8 cellular contexts compared by ENCODE assay signal in the genomic region with DNA sequence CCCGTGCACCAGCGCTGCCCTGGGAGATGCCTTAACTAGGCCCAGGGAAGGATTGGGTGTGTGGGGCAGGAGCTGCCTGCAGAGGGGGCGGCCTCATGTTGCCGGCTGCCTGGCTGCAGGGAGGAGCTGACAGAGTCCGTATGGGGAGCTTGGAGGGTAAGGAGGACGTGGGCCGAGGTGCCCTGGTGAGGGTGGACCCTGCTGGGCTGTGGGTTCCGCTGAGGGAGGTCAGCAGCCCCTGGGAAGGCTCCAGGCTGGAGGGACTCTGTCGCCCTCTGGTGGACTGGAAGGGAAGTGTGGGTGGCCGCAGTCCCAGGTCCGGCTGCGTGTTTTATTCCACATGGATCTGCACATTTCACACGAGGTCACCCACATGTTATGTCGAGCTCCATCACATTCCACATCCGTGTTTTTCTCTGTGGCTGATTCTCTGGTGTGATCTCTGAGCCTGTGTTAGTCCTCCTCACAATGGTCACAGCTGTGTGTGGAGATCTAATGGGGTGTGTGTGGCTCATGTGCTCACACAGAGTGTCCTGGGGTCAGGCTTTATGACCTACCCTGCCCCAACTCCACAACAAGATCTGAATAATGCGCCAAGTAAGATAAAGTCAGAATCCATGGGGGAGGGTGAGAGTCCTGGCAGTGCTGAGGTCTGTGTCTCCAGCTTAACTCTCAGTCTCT. TPM values are rescaled to one million over a fixed set of nuclear protein-coding genes. Genes with fewer than 3 reads are reported as not detected.
A peak's percentile ranks its signal among the peaks of the same experiment; 100 is the strongest.
DNase-seq lines count a peak whose midpoint lies in the region; ATAC-seq, FAIRE-seq and TF ChIP-seq lines count a peak whose summit lies in the region.

No MANE protein-coding gene starts in this region.

- CTCF ChIA-PET in AG04450 (lab: Charles Lee) (interaction anchor here (0.5 to 1.9 kb wide), 11 partner anchors 11 to 997 kb away, joined by 3 to 12 read pairs (median 4); no protein-coding TSS in a partner anchor), K562 (lab: Yijun Ruan, JAX; ENCODE audit: low intra/inter-chr PET ratio) (interaction anchor here (0.5 to 1.4 kb wide), 3 partner anchors 16 to 146 kb away, joined by 3 to 6 read pairs (median 4); no protein-coding TSS in a partner anchor)

- TF ChIP-seq CTCF in AG04450 (IDR thresholded peaks at IDR 0.05; ENCODE audit: low read depth, low read length) (peak; percentile 83), GM12875 (IDR thresholded peaks at IDR 0.05; ENCODE audit: borderline replicate concordance, insufficient read depth, low read depth, low read length) (peak; percentile 98), K562 (IDR thresholded peaks at IDR 0.05 in 2 of 3, conservative IDR thresholded peaks at IDR 0.05 in 1 of 3; ENCODE audit: insufficient read depth in 2 of 3, low read depth in 1 of 3, low read length in 3 of 3) (peak; percentile 81 to 92 (median 84)), left lung (IDR thresholded peaks at IDR 0.05) (peak; percentile 92 to 93)

- TF ChIP-seq RAD21 in K562 (CRISPR knock-in tag; conservative IDR thresholded peaks at IDR 0.05 in 1 of 2, IDR thresholded peaks at IDR 0.05 in 1 of 2) = peak; percentile 17 to 66; a peak in 2 of 4 replicates

- no peak overlapping the region for H3K9ac ChIP-seq in K562 (ENCODE audit: insufficient read depth in 1 of 2, low read depth in 2 of 2, low read length in 2 of 2)

- H3K79me2 ChIP-seq in K562 (ENCODE audit: control insufficient read depth, insufficient read depth, low read length) = no peaks in the 10 kb centered on the region

- H3K27me3 ChIP-seq in AG04450 (ENCODE audit: control insufficient read depth, insufficient read depth, low read length) (peaks cover 4% of the 10 kb centered on the region), K562 (ENCODE audit: control insufficient read depth in 2 of 2, insufficient read depth in 2 of 2, low read length in 2 of 2) (peaks cover 0 to 4% of the 10 kb centered on the region in 2 experiments; a peak in 1 of 5 replicates), left lung (peaks cover 0 to 37% of the 10 kb centered on the region in 2 donors)

- peak; percentile 32 for FAIRE-seq in K562 (lab: Jason Lieb, UNC)

- no peak overlapping the region for H3K4me2 ChIP-seq in K562 (ENCODE audit: insufficient read depth, low read length)

- peak; percentile 95 for ATAC-seq in K562
- ATAC-seq in left lung = peak; percentile 80
- ATAC-seq in GM18858 (IDR thresholded peaks at IDR 0.05; ENCODE audit: unreplicated experiment) = no peak

- no peak for TF ChIP-seq EP300 in K562 (IDR thresholded peaks at IDR 0.05; ENCODE audit: low read length)

- no peaks in the 10 kb centered on the region for H3K9me1 ChIP-seq in K562 (ENCODE audit: control insufficient read depth, insufficient read depth, low read length)

- H3K27ac ChIP-seq in AG04450 (ENCODE audit: low read depth, low read length) (no peak overlapping the region), K562 (ENCODE audit: extremely low read depth, low read depth, low read length) (no peak overlapping the region), left lung (no peak overlapping the region)

- in situ Hi-C loops in K562 (cut with MboI) = loop anchor here (10.0 kb wide), 1 partner anchor 142 kb away; no protein-coding TSS in a partner anchor

- H3K4me3 ChIP-seq in AG04450 (ENCODE audit: low read depth, low read length) (no peak overlapping the region), GM12875 (ENCODE audit: low read depth, low read length) (no peak overlapping the region), K562 (no peak overlapping the region), left lung (no peak overlapping the region)

- BruUV-seq in K562 (replicated peaks; lab: Mats Ljungman, UMichigan) = no TSS peak

- no peak for DNase-seq in AG04450 (ENCODE audit: low read depth, low spot score)
- DNase-seq in SK-N-DZ (ENCODE audit: low spot score) = peak; percentile 30
- peak; percentile 47 to 78 (median 68) for DNase-seq in K562 (ENCODE audit: extremely low read depth in 1 of 4, low spot score in 3 of 4)
- DNase-seq in left lung = peak in 1 of 2 donors; percentile 85
- peak; percentile 4 to 8 for DNase-seq in stimulated activated CD8-positive, alpha-beta memory T cell treated with anti-CD3 and anti-CD28 coated beads, Interleukin-2, amount 100 ng/mL, for 48 hours (ENCODE audit: low read depth in 2 of 2)
- DNase-seq in NCI-H345 (lab: John Stamatoyannopoulos, UW) = no peak

- no peaks in the 10 kb centered on the region; the same call in 1 of the 2 replicates for H4K20me1 ChIP-seq in K562 (replicated peaks; ENCODE audit: control insufficient read depth, insufficient read depth, low read length)

- H3K9me3 ChIP-seq in AG04450 (ENCODE audit: control insufficient read depth, insufficient read depth, low read length) (no peaks in the 10 kb centered on the region; the same call in 1 of the 2 replicates), K562 (replicated peaks; ENCODE audit: control insufficient read depth, insufficient read depth, low read depth, low read length) (no peaks in the 10 kb centered on the region), left lung (no peaks in the 10 kb centered on the region)

- no peak for TF ChIP-seq POLR2A in K562 (conservative IDR thresholded peaks at IDR 0.05)

- peaks cover 0 to 5% of the 10 kb centered on the region in 2 experiments; a peak in 1 of 5 replicates for H3K4me1 ChIP-seq in K562 (replicated peaks in 1 of 2; ENCODE audit: control insufficient read depth in 2 of 2, insufficient read depth in 2 of 2, low read length in 2 of 2)
- H3K4me1 ChIP-seq in left lung = peaks cover 0 to 15% of the 10 kb centered on the region in 2 donors

- POLR2A ChIA-PET in AG04450 (lab: Yijun Ruan, JAX) = no interaction called here
- POLR2A ChIA-PET in K562 (lab: Yijun Ruan, JAX) = no interaction called here

- WGBS in K562 (ENCODE audit: insufficient coverage, low coverage, missing lambda C conversion rate) = 3% methylated on average over 16 of the region's 16 CpGs

- no peak overlapping the region for H2AFZ ChIP-seq in K562 (ENCODE audit: low read depth, low read length)

- intact Hi-C loops in K562 (cut with micrococcal nuclease) = loop anchor here (1.0 to 2.0 kb wide), 2 partner anchors 33 to 146 kb away; no protein-coding TSS in a partner anchor
- intact Hi-C loops in left lung (cut with DNase I) = no loop called here

- H3K36me3 ChIP-seq in K562 (ENCODE audit: control insufficient read depth, insufficient read depth, low read length) = no peaks in the 10 kb centered on the region
- H3K36me3 ChIP-seq in left lung = no peaks in the 10 kb centered on the region

TF ChIP-seq in K562, 482 proteins besides CTCF, POLR2A, EP300 and RAD21 (continues in another document):
- no peak for TF ChIP-seq HDAC8 (tag; IDR thresholded peaks at IDR 0.05)
- peak; percentile 80 for TF ChIP-seq SMC3 (conservative IDR thresholded peaks at IDR 0.05; ENCODE audit: insufficient read depth, low read depth, low read length)
- no peak for TF ChIP-seq RCOR1 (IDR thresholded peaks at IDR 0.05; ENCODE audit: borderline replicate concordance in 1 of 2, low read depth in 2 of 2, low read length in 2 of 2)
- peak; percentile 42 for TF ChIP-seq CTCFL (IDR thresholded peaks at IDR 0.05; ENCODE audit: borderline replicate concordance, insufficient read depth, low read depth, low read length, poor library complexity, severe bottlenecking)
- 0 out of 2 replicates have a peak, but pooled peaks have one; percentile 33 for TF ChIP-seq L3MBTL2 (IDR thresholded peaks at IDR 0.05)

RNA-seq across cellular contexts. Expression of gene CEACAM8, which starts 1.8 kb away (rescaled TPM):
- polyA plus RNA-seq in AG04450 (2011; rRNA removed) (not detected in 2 replicates), K562 (2011; rRNA removed) (not detected in 2 replicates), K562 (2014; fragmentation: Illumina TruSeq; extraction: Trizol) (not detected in 2 replicates), K562 (2014; fragmentation: Nextera tagmentation; extraction: Ambion mirVana) (not detected), K562 (2014; rRNA removed) (not detected in 2 replicates)
- not detected in 2 replicates for polyA minus RNA-seq in AG04450 (2011; rRNA and poly(A)+ RNA removed)
- polyA plus RNA-seq in SK-N-DZ (2014; cell fraction: cytosol; rRNA removed) = not detected in 2 replicates
- not detected in 2 replicates for polyA plus RNA-seq in SK-N-DZ (2014; cell fraction: nucleus; rRNA removed)
- total RNA-seq in K562 (2011; cell fraction: chromatin; rRNA removed; ENCODE audit: low replicate concordance) = not detected in 2 replicates
- total RNA-seq in K562 (2011; cell fraction: nucleolus; rRNA removed) = not detected in 2 replicates
- not detected in 2 replicates for total RNA-seq in K562 (2011; cell fraction: nucleoplasm; rRNA removed)
- total RNA-seq in K562 (2014; rRNA removed) (not detected in 2 replicates), K562 (2014; rRNA removed; fragmentation: Illumina TruSeq; extraction: Trizol) (not detected in 2 replicates), K562 (2015; rRNA removed; fragmentation: Illumina TruSeq; extraction: Trizol) (not detected in 2 replicates), K562 (2021) (not detected in 2 replicates), left lung (1 to 10 TPM in 1 of 2 donors, under 1 TPM in 1; 0.16 to 2.6 TPM)
- polyA plus RNA-seq in K562 (2011; cell fraction: cytosol; rRNA removed) = not detected in 2 replicates
- not detected in 2 replicates for polyA plus RNA-seq in K562 (2011; cell fraction: nucleus; rRNA removed)
- polyA plus RNA-seq in K562 (2012) = not detected in 2 replicates
- polyA minus RNA-seq in K562 (2011; rRNA and poly(A)+ RNA removed) = not detected in 2 replicates
- not detected in 2 replicates for polyA minus RNA-seq in K562 (2011; cell fraction: cytosol; rRNA and poly(A)+ RNA removed)
- polyA minus RNA-seq in K562 (2011; cell fraction: nucleus; rRNA and poly(A)+ RNA removed) = not detected in 2 replicates

Comparison
In these comparisons a context has a peak if more than half of its experiments do, and no peak if none do; other contexts are left out.
1. DNase-seq: peak in SK-N-DZ (single experiment), K562 (4 of 4) and stimulated activated CD8-positive, alpha-beta memory T cell treated with anti-CD3 and anti-CD28 coated beads, Interleukin-2, amount 100 ng/mL, for 48 hours (2 of 2); none in AG04450 (single experiment) and NCI-H345 (single experiment).
2. Peak in every context shown above with its lines, with median percentiles within 50 percentile points of each other: CTCF ChIP-seq.